In the genomic region with DNA sequence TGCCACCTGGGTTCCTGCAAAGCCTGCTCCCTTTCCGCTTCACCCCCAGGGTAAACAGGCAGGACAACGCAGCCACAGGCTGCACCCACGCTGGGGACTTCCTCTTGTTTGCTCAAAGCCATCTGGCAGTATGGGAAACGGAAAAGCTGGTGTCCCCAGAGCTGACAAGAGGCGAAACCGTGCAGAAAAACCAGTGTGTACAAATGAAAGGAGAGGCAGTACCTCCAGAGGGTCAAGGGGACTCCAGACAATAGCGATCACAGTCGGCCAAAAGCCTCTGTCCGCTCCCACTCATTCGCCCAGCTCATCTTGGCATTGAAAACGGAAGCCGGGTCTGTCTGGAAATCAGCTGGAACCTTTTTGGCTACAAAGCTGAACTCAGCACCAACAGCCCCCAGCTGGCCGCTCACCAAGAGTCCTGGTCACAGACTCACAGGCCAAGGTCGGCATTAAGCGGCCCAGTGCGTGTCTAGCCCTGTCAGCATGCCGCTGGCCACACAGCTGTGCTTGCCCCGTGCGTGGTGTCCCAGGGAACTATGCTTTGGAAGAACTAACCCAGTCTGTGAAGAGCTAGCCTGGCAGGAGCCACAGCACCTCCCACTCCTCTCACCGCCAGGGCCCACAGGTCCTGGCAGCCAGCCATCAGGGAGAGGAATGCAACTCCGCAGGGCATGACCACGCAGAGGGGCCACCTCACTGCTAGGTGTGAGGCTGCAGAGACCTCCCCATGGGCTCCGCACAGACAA, we compare ENCODE assay signal across 7 cellular contexts. TPM values are rescaled to one million over a fixed set of nuclear protein-coding genes. Genes with fewer than 3 reads are reported as not detected.
DNase-seq lines count a peak whose midpoint lies in the region; ATAC-seq and TF ChIP-seq lines count a peak whose summit lies in the region.

No MANE protein-coding gene starts in this region.

- H3K4me1 ChIP-seq in Peyer's patch = peaks cover 7 to 65% (median 26%) of the 10 kb centered on the region in 4 donors

- TF ChIP-seq POLR2A in Peyer's patch (IDR thresholded peaks at IDR 0.05) = no peak

- H3K9me3 Mint-ChIP-seq in osteocyte (ENCODE audit: unreplicated experiment) = no peaks in the 10 kb centered on the region

- no peaks in the 10 kb centered on the region for H3K36me3 ChIP-seq in Peyer's patch

- DNase-seq in HK-2 (ENCODE audit: unreplicated experiment) (peak; percentile 91), Peyer's patch (peak; percentile 49 to 72 (median 72)), fibroblast of mammary gland (ENCODE audit: low read depth) (peak; percentile 72), osteocyte (ENCODE audit: extremely low spot score, unreplicated experiment) (peak; percentile 87), T-helper 2 cell (no peak)

- peak overlapping the region; percentile 66 to 79 (median 74) for H3K27ac ChIP-seq in Peyer's patch

- peak overlapping the region; percentile 84 for H3K27ac Mint-ChIP-seq in osteocyte (ENCODE audit: unreplicated experiment)

- H3K4me3 ChIP-seq in Peyer's patch = peak overlapping the region in 2 of 4 donors; percentile 0 to 2
- no peak overlapping the region for H3K4me3 ChIP-seq in fibroblast of mammary gland (ENCODE audit: control insufficient read depth, low read depth, low read length)

- peak in 1 of 6 experiments; percentile 11 for TF ChIP-seq CTCF in Peyer's patch (IDR thresholded peaks at IDR 0.05)
- TF ChIP-seq CTCF in fibroblast of mammary gland (conservative IDR thresholded peaks at IDR 0.05; ENCODE audit: control insufficient read depth, insufficient read depth, low read depth, low read length) = no peak
- peak; percentile 11 for TF ChIP-seq CTCF in osteocyte (IDR thresholded peaks at IDR 0.05)

- H3K36me3 Mint-ChIP-seq in osteocyte (ENCODE audit: unreplicated experiment) = peaks cover 9% of the 10 kb centered on the region

- peaks cover 69% of the 10 kb centered on the region for H3K4me1 Mint-ChIP-seq in osteocyte (ENCODE audit: unreplicated experiment)

- no peaks in the 10 kb centered on the region for H3K9me3 ChIP-seq in Peyer's patch

- H3K4me3 Mint-ChIP-seq in osteocyte (ENCODE audit: unreplicated experiment) = peak overlapping the region; percentile 29

- H3K27me3 ChIP-seq in Peyer's patch = no peaks in the 10 kb centered on the region

- ATAC-seq in HG03469 (IDR thresholded peaks at IDR 0.05; ENCODE audit: unreplicated experiment) = no peak
- no peak for ATAC-seq in GM21737 (IDR thresholded peaks at IDR 0.05; ENCODE audit: unreplicated experiment)

- no peaks in the 10 kb centered on the region for H3K27me3 Mint-ChIP-seq in osteocyte (ENCODE audit: unreplicated experiment)

RNA-seq across cellular contexts. Expression of gene TNS3, which starts 10.4 kb away (rescaled TPM):
- 100 to 1,000 TPM in 3 of 4 donors, 10 to 100 TPM in 1; 79.5 to 157 (median 112) TPM for total RNA-seq in Peyer's patch
- total RNA-seq in osteocyte = 93.8 and 103 TPM in 2 replicates

Comparison
In these comparisons a context has a peak if more than half of its experiments do, and no peak if none do; other contexts are left out.
1. DNase-seq: peak in HK-2 (single experiment), Peyer's patch (3 of 3), fibroblast of mammary gland (single experiment) and osteocyte (single experiment); none in T-helper 2 cell (0 of 5).